In the genomic region with DNA sequence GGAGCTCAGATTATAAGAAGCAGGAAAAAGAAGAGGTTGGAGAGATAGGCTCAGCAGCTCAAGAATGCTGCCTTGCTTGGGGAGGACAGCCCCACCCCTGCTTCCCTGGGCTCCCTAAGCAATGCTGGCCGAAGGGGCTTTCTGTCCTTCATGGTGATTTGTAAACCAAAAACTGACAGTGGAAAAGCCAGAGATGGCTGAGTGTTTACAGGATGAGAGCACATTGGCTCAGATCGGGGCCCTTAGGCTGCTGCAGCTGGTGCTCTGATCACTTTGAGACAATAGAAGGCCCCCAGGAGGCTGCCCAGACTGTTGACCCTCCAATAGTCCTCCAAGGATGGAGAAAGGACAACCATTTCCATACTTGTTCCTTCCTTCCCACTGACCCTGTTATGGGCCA, we compare ENCODE assay signal across 16 cellular contexts.
"Had no signal": no experiment of that assay in that cellular context is flagged by ENCODE, and none has a peak within 500 bp of the region (broad histone marks: within the 10 kb centered on the region; RNA-seq: fewer than 3 reads in every experiment).

No MANE protein-coding gene starts in this region.

- H3K27ac ChIP-seq: lower lobe of right lung, neutrophil, parathyroid adenoma had no signal

- DNase-seq: activated CD4-positive, alpha-beta T cell treated with anti-CD3 and anti-CD28 coated beads, Interleukin-2, amount 10 ng/mL, durations not matched to agents 24 days and 14 days; activated CD4-positive, CD25-positive, alpha-beta regulatory T cell; activated CD8-positive, alpha-beta memory T cell treated with anti-CD3 and anti-CD28 coated beads, Interleukin-2, amount 50 U/mL, for 4 hours; activated CD8-positive, alpha-beta T cell treated with anti-CD3 and anti-CD28 coated beads, Interleukin-2, amount 10 ng/mL, durations not matched to agents 7 days and 5 days; activated effector memory CD4-positive, alpha-beta T cell treated with anti-CD3 and anti-CD28 coated beads, Interleukin-2, amount 50 U/mL, for 16 hours; activated T-cell treated with anti-CD3 and anti-CD28 coated beads, Interleukin-2, amount 50 U/mL, for 48 hours; glutamatergic neuron; left colon; lower lobe of right lung; naive thymus-derived CD4-positive, alpha-beta T cell; stimulated activated CD4-positive, alpha-beta T cell treated with anti-CD3 and anti-CD28 coated beads, Interleukin-2, amount 100 ng/mL, for 48 hours; transverse colon had no signal

- H3K4me1 ChIP-seq: transverse colon had no signal

- ATAC-seq: activated CD8-positive, alpha-beta T cell treated with anti-CD3 and anti-CD28 coated beads, Interleukin-2, amount 10 ng/mL, durations not matched to agents 7 days and 5 days; activated naive CD4-positive, alpha-beta T cell treated with anti-CD3 and anti-CD28 coated beads, Interleukin-2, amount 50 U/mL, for 72 hours; left colon; lower lobe of right lung; naive thymus-derived CD4-positive, alpha-beta T cell; stimulated activated memory B cell treated with anti-CD40 and anti-IgM and Interleukin-4, amounts not matched to agents 10 μg/mL and 1 μg/mL and 100 μg/mL, for 72 hours had no signal

- H3K9me3 ChIP-seq: lower lobe of right lung, neutrophil, transverse colon had no signal

- H3K36me3 ChIP-seq: lower lobe of right lung, neutrophil, transverse colon had no signal
